ENCODE assay signal across 1 cellular context in genomic region chr7:22995011-22995410, GRCh38.
TF ChIP-seq lines count a peak whose summit lies in the region.

No MANE protein-coding gene starts in this region.

TF ChIP-seq in WTC11, 78 proteins besides CTCF, POLR2A, EP300 and RAD21 (continued from another document):
- TF ChIP-seq PRDM15 (CRISPR knock-in tag; IDR thresholded peaks at IDR 0.05) (no peak), NR3C1 (CRISPR knock-in tag; conservative IDR thresholded peaks at IDR 0.05; ENCODE audit: low read depth) (no peak), GTF2I (CRISPR knock-in tag; conservative IDR thresholded peaks at IDR 0.05) (no peak), NR1H2 (CRISPR knock-in tag; IDR thresholded peaks at IDR 0.05) (no peak), CBFB (CRISPR knock-in tag; IDR thresholded peaks at IDR 0.05; ENCODE audit: low read depth) (no peak), EMX1 (CRISPR knock-in tag; IDR thresholded peaks at IDR 0.05) (no peak), ETV6 (CRISPR knock-in tag; IDR thresholded peaks at IDR 0.05) (no peak), FOXP4 (CRISPR knock-in tag; IDR thresholded peaks at IDR 0.05) (no peak), JUN (CRISPR knock-in tag; IDR thresholded peaks at IDR 0.05) (no peak), TEAD1 (CRISPR knock-in tag; IDR thresholded peaks at IDR 0.05) (no peak), MAX (CRISPR knock-in tag; IDR thresholded peaks at IDR 0.05) (no peak), CREM (CRISPR knock-in tag; IDR thresholded peaks at IDR 0.05) (no peak), ZNF512 (CRISPR knock-in tag; IDR thresholded peaks at IDR 0.05; ENCODE audit: borderline replicate concordance) (no peak), E2F5 (CRISPR knock-in tag; IDR thresholded peaks at IDR 0.05) (no peak), GRHL2 (CRISPR knock-in tag; IDR thresholded peaks at IDR 0.05; ENCODE audit: insufficient replicate concordance, severe bottlenecking) (no peak)
